Comparison of ENCODE assay signal across 19 cellular contexts in the genomic region with DNA sequence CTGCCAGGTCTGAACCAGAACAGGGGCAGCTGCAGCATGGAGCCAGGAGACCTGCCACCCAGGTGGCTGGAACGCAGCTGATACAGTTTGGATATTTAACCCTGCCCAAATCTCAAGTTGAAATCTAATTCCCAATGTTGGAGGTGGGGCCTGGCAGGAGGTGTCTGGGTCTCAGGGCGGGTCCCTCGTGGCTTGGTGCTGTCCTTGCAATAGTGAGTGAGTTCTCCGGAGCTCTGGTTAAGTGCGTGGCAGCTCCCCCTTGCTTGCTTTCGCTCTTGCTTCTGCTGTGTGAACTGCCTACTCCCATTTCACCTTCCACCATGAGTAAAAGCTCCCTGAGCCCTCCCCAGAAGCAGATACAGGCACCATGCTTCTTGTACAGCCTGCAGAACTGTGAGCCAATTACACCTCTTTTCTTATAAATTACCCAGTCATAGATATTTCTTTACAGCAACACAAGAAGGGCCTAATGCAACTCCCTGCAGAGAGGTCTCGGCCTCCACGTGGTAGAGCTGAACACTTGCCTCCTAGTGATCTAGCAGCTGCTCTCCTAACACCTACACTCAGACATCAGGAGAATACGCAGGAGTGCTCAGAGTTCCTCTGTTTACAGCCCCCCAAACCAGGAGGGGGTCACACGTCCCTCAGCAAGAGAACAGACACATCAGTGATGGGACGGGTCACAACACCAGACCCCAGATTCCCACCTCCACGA.
DNase-seq lines count a peak whose midpoint lies in the region; ATAC-seq and TF ChIP-seq lines count a peak whose summit lies in the region.
"Had no signal": no experiment of that assay in that cellular context is flagged by ENCODE, and none has a peak within 500 bp of the region (broad histone marks: within the 10 kb centered on the region; RNA-seq: fewer than 3 reads in every experiment).

No MANE protein-coding gene starts in this region.

- no peaks in the 10 kb centered on the region for H3K27me3 Mint-ChIP-seq in WTC11 (ENCODE audit: low read depth)

- DNase-seq in DMS79 (lab: John Stamatoyannopoulos, UW) (peak; percentile 51), HEK293T (ENCODE audit: extremely low spot score) (no peak), NCI-H2171 (lab: John Stamatoyannopoulos, UW) (peak; percentile 26), WTC11 (ENCODE audit: low spot score) (no peak), NCI-H1105 treated with DMSO at 0.1 percent for 48 hours (lab: John Stamatoyannopoulos, UW) (no peak), SK-N-DZ (ENCODE audit: low spot score) (no peak), substantia nigra (lab: John Stamatoyannopoulos, UW) (no peak)
- DNase-seq: ACHN; Calu3; CD4-positive, alpha-beta T cell; DND-41; NCI-H1694 treated with DMSO at 0.1 percent for 48 hours; NCI-H774; SK-N-SH; T-cell; T-helper 9 cell had no signal

- peaks cover 36% of the 10 kb centered on the region for H3K4me1 Mint-ChIP-seq in WTC11
- H3K4me1 Mint-ChIP-seq: T-cell had no signal

- no peak overlapping the region for H3K4me3 Mint-ChIP-seq in WTC11
- H3K4me3 Mint-ChIP-seq: CD4-positive, alpha-beta T cell; T-cell had no signal

- no peak overlapping the region for H3K27ac ChIP-seq in substantia nigra (ENCODE audit: low read depth, low read length, poor library complexity, severe bottlenecking)

- H3K36me3 Mint-ChIP-seq in WTC11, result no peaks in the 10 kb centered on the region
- H3K36me3 Mint-ChIP-seq: T-cell had no signal

- no peaks in the 10 kb centered on the region for H3K9me3 Mint-ChIP-seq in WTC11
- H3K9me3 Mint-ChIP-seq: CD4-positive, alpha-beta T cell; T-cell had no signal

- POLR2A ChIA-PET in HEK293T (lab: Yijun Ruan, JAX), result interaction anchor here (0.8 kb wide), 1 partner anchor 487 kb away, joined by 4 read pairs; no protein-coding TSS in a partner anchor
- POLR2A ChIA-PET in WTC11 (lab: Charles Lee), result interaction anchor here (0.6 to 0.8 kb wide), 2 partner anchors 9 to 42 kb away, joined by 4 read pairs; no protein-coding TSS in a partner anchor

- ATAC-seq in WTC11, result no peak; the same call in 1 of the 2 replicates
- ATAC-seq: GM12878, Panc1, Right ventricle myocardium inferior, T-cell had no signal

- no peak for TF ChIP-seq CTCF in WTC11 (IDR thresholded peaks at IDR 0.05)

- CTCF ChIA-PET in HEK293T (lab: Yijun Ruan, JAX) (no interaction called here), WTC11 (lab: Charles Lee) (interaction anchor here (0.6 to 1.5 kb wide), 7 partner anchors 9 to 134 kb away, joined by 3 to 6 read pairs (median 4); no protein-coding TSS in a partner anchor)

- H3K27ac Mint-ChIP-seq in WTC11, result peak overlapping the region; percentile 76; the same call in 1 of the 2 replicates
- H3K27ac Mint-ChIP-seq: CD4-positive, alpha-beta T cell; T-cell had no signal

TF ChIP-seq in HEK293T, 16 proteins besides CTCF, POLR2A, EP300 and RAD21:
- TF ChIP-seq FOXA1 (IDR thresholded peaks at IDR 0.05) (no peak), HDGF (IDR thresholded peaks at IDR 0.05; ENCODE audit: borderline replicate concordance) (no peak), FOXK2 (IDR thresholded peaks at IDR 0.05) (no peak), SUZ12 (IDR thresholded peaks at IDR 0.05) (no peak), FOXM1 (IDR thresholded peaks at IDR 0.05; ENCODE audit: borderline replicate concordance) (no peak), L3MBTL2 (conservative IDR thresholded peaks at IDR 0.05) (0 out of 2 replicates have a peak, but pooled peaks have one; percentile 26), ZNF384 (IDR thresholded peaks at IDR 0.05) (no peak)
- TF ChIP-seq, protein P1, sequence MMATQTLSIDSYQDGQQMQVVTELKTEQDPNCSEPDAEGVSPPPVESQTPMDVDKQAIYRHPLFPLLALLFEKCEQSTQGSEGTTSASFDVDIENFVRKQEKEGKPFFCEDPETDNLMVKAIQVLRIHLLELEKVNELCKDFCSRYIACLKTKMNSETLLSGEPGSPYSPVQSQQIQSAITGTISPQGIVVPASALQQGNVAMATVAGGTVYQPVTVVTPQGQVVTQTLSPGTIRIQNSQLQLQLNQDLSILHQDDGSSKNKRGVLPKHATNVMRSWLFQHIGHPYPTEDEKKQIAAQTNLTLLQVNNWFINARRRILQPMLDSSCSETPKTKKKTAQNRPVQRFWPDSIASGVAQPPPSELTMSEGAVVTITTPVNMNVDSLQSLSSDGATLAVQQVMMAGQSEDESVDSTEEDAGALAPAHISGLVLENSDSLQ (IDR thresholded peaks at IDR 0.05), result no peak

TF ChIP-seq in WTC11, 78 proteins besides CTCF, POLR2A, EP300 and RAD21:
- TF ChIP-seq, protein P2, sequence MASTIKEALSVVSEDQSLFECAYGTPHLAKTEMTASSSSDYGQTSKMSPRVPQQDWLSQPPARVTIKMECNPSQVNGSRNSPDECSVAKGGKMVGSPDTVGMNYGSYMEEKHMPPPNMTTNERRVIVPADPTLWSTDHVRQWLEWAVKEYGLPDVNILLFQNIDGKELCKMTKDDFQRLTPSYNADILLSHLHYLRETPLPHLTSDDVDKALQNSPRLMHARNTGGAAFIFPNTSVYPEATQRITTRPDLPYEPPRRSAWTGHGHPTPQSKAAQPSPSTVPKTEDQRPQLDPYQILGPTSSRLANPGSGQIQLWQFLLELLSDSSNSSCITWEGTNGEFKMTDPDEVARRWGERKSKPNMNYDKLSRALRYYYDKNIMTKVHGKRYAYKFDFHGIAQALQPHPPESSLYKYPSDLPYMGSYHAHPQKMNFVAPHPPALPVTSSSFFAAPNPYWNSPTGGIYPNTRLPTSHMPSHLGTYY (CRISPR knock-in tag; IDR thresholded peaks at IDR 0.05), result no peak
- TF ChIP-seq SMAD4 (CRISPR knock-in tag; IDR thresholded peaks at IDR 0.05), result no peak

Comparison
In these comparisons a context has a peak if more than half of its experiments do, and no peak if none do; other contexts are left out.
1. DNase-seq: peak in DMS79 (single experiment) and NCI-H2171 (single experiment); none in HEK293T (single experiment), WTC11 (single experiment), NCI-H1105 treated with DMSO at 0.1 percent for 48 hours (single experiment), SK-N-DZ (single experiment) and substantia nigra (0 of 49).